In the genomic region with DNA sequence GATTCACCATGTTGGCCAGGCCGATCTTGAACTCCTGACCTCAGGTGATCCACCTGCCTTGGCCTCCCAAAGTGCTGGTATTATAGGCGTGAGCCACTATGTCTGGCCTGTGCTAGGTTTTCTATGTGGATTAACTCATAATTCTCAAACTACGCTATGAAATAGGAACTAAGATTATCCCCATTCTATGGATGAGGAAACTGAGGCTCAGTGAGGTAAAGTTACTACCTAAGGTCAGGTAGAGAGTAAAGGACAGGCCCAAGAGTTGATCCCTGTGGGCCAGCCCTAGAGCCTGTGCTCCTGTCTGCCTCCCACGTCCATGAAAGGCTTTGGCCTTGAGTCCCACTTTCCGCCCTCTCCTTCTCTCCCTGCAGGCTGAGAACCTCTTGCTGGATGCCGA, we compare ENCODE assay signal across 29 cellular contexts. TPM values are rescaled to one million over a fixed set of nuclear protein-coding genes. Genes with fewer than 3 reads are reported as not detected.
"Had no signal": no experiment of that assay in that cellular context is flagged by ENCODE, and none has a peak within 500 bp of the region (broad histone marks: within the 10 kb centered on the region; RNA-seq: fewer than 3 reads in every experiment).

No MANE protein-coding gene starts in this region.

- H3K9me3 ChIP-seq: stomach, suprapubic skin, testis, thoracic aorta, thyroid gland, tibial artery, tibial nerve, transverse colon, upper lobe of left lung, upper lobe of right lung, uterus, vagina had no signal

- DNase-seq: stimulated activated CD4-positive, alpha-beta T cell treated with anti-CD3 and anti-CD28 coated beads, Interleukin-2, amount 100 ng/mL, for 48 hours; stimulated activated CD4-positive, alpha-beta T cell treated with anti-CD3 and anti-CD28 coated beads, Interleukin-4, amount 100 ng/mL, for 1 hour; stimulated activated CD4-positive, alpha-beta T cell treated with anti-CD3 and anti-CD28 coated beads, Interleukin-4, amount 100 ng/mL, for 24 hours; stimulated activated CD4-positive, alpha-beta T cell treated with anti-CD3 and anti-CD28 coated beads, Interleukin-4, amount 100 ng/mL, for 4 hours; stimulated activated CD8-positive, alpha-beta memory T cell treated with anti-CD3 and anti-CD28 coated beads, Interleukin-4, amount 100 ng/mL, for 48 hours; stimulated activated naive B cell treated with anti-CD40 and anti-IgM and Interleukin-4, amounts not matched to agents 10 μg/mL and 1 μg/mL and 100 μg/mL, for 72 hours; stimulated activated naive CD4-positive, alpha-beta T cell; stimulated activated naive CD4-positive, alpha-beta T cell treated with Interleukin-2 at 50 U/mL for 16 hours; stimulated activated naive CD8-positive, alpha-beta T cell treated with anti-CD3 and anti-CD28 coated beads, Interleukin-15, amount 100 ng/mL, for 72 hours; stimulated activated naive CD8-positive, alpha-beta T cell treated with anti-CD3 and anti-CD28 coated beads, Interleukin-15, Interleukin-2, amounts not matched to agents 100 U/mL and 50 U/mL, for 24 hours; stomach; substantia nigra; testis; thyroid gland; tibial artery; transverse colon; trophoblast cell; upper lobe of left lung; upper lobe of right lung; uterus had no signal

- H3K4me1 ChIP-seq: stomach, suprapubic skin, thyroid gland, tibial artery, transverse colon, upper lobe of right lung, uterus, vagina had no signal

- H3K27me3 ChIP-seq: stomach, suprapubic skin, testis, thyroid gland, tibial artery, tibial nerve, transverse colon, upper lobe of left lung, upper lobe of right lung, uterus, vagina had no signal

- H3K36me3 ChIP-seq: uterus had no signal

- H3K27ac ChIP-seq: stomach, suprapubic skin, testis, thoracic aorta, thyroid gland, tibial artery, tibial nerve, transverse colon, upper lobe of left lung, upper lobe of right lung, uterus, vagina had no signal

- ATAC-seq: stimulated activated effector memory CD8-positive, alpha-beta T cell treated with anti-CD3 and anti-CD28 coated beads, Interleukin-12 subunit alpha, Interleukin-12 subunit beta, amount 100 ng/mL, for 72 hours; stimulated activated memory B cell treated with anti-CD40 and anti-IgM and Interleukin-4, amounts not matched to agents 10 μg/mL and 1 μg/mL and 100 μg/mL, for 72 hours; stimulated activated naive B cell treated with anti-CD40 and anti-IgM and Interleukin-4, amounts not matched to agents 10 μg/mL and 1 μg/mL and 100 μg/mL, for 72 hours; stimulated activated naive CD8-positive, alpha-beta T cell treated with anti-CD3 and anti-CD28 coated beads, Interleukin-15, amount 100 ng/mL, for 72 hours; stimulated activated naive CD8-positive, alpha-beta T cell treated with anti-CD3 and anti-CD28 coated beads, Interleukin-15, Interleukin-2, amounts not matched to agents 100 U/mL and 50 U/mL, for 24 hours; upper lobe of right lung had no signal

- FAIRE-seq: urothelium cell line had no signal

- H3K4me3 ChIP-seq: stomach, suprapubic skin, testis, thoracic aorta, thyroid gland, tibial artery, tibial nerve, transverse colon, upper lobe of left lung, upper lobe of right lung, uterus, vagina had no signal

RNA-seq across cellular contexts. Expression of gene CKM, which starts 51.6 kb away (rescaled TPM):
- total RNA-seq: subcutaneous adipose tissue, suprapubic skin, temporal lobe, upper lobe of left lung, vagina had no signal
